In the genomic region with DNA sequence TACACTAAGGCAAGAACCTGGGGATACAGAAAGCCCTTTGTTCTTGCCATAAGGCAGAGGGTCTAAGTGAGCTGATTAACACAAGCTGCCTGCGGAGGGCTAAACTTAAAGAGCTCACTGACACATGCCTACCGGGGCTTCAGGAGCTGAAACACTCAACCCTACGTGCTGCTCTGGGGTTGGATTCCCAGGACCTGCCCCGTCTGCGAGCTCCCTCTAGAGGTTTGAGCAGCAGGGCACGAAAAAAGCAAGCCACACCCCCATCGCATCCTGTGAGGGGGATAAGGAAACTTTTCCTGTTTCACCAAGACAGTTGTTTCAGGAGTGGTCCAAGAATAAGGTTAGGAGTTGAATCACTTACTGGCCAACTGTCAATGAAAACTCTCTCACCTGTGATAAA, we compare ENCODE assay signal across 16 cellular contexts.
A peak's percentile ranks its signal among the peaks of the same experiment; 100 is the strongest.
DNase-seq lines count a peak whose midpoint lies in the region; ATAC-seq and TF ChIP-seq lines count a peak whose summit lies in the region.
"Had no signal": no experiment of that assay in that cellular context is flagged by ENCODE, and none has a peak within 500 bp of the region (broad histone marks: within the 10 kb centered on the region; RNA-seq: fewer than 3 reads in every experiment).

No MANE protein-coding gene starts in this region.

- no peak overlapping the region for H3K4me3 ChIP-seq in MM.1S (ENCODE audit: low read length)
- H3K4me3 ChIP-seq in neural progenitor cell, result no peak overlapping the region
- H3K4me3 ChIP-seq: A549, skin epidermis had no signal

- H3K4me2 ChIP-seq in MM.1S (ENCODE audit: low read depth, low read length) (no peak overlapping the region), neural progenitor cell (no peak overlapping the region)
- H3K4me2 ChIP-seq: A549 had no signal

- H3K4me1 Mint-ChIP-seq in WTC11 (peaks cover 5% of the 10 kb centered on the region), neural progenitor cell (peaks cover 15% of the 10 kb centered on the region)
- H3K4me1 Mint-ChIP-seq: activated CD4-positive, alpha-beta T cell treated with anti-CD3 and anti-CD28 coated beads for 36 hours; activated naive CD8-positive, alpha-beta T cell treated with anti-CD3 and anti-CD28 coated beads, Interleukin-2, amount 50 U/mL, for 24 hours; T-helper 17 cell had no signal

- ATAC-seq in WTC11, result peak; percentile 99
- ATAC-seq in HG03565 (IDR thresholded peaks at IDR 0.05; ENCODE audit: unreplicated experiment), result no peak
- no peak for ATAC-seq in GM18861 (IDR thresholded peaks at IDR 0.05; ENCODE audit: unreplicated experiment)
- ATAC-seq in HG02884 (IDR thresholded peaks at IDR 0.05; ENCODE audit: unreplicated experiment), result no peak
- ATAC-seq: activated CD4-positive, alpha-beta T cell treated with anti-CD3 and anti-CD28 coated beads for 36 hours; activated T-cell treated with anti-CD3 and anti-CD28 coated beads, Interleukin-2, amount 50 U/mL, for 72 hours; T-helper 17 cell had no signal

- no peaks in the 10 kb centered on the region for H3K36me3 Mint-ChIP-seq in WTC11
- H3K36me3 Mint-ChIP-seq in neural progenitor cell, result no peaks in the 10 kb centered on the region

- no peaks in the 10 kb centered on the region for H3K9me3 ChIP-seq in MM.1S (replicated peaks; ENCODE audit: insufficient read depth, low read length)
- H3K9me3 ChIP-seq in neural progenitor cell (ENCODE audit: low read depth), result no peaks in the 10 kb centered on the region
- H3K9me3 ChIP-seq: A549 had no signal

- H3K27me3 ChIP-seq in MM.1S (replicated peaks; ENCODE audit: insufficient read depth, low read length) (no peaks in the 10 kb centered on the region), neural progenitor cell (no peaks in the 10 kb centered on the region)

- no peaks in the 10 kb centered on the region for H3K4me1 ChIP-seq in MM.1S (ENCODE audit: low read length)
- peaks cover 7% of the 10 kb centered on the region for H3K4me1 ChIP-seq in neural progenitor cell
- H3K4me1 ChIP-seq: A549 had no signal

- H4K20me1 ChIP-seq in MM.1S (ENCODE audit: insufficient read depth, low read length) (no peaks in the 10 kb centered on the region), neural progenitor cell (ENCODE audit: low read depth) (no peaks in the 10 kb centered on the region)

- H3F3A ChIP-seq in MM.1S (ENCODE audit: insufficient read depth, low read length) (no peaks in the 10 kb centered on the region), neural progenitor cell (ENCODE audit: low read depth) (no peaks in the 10 kb centered on the region)

- peak; percentile 8 for DNase-seq in NCI-H2107 treated with DMSO at 0.1 percent for 48 hours (lab: John Stamatoyannopoulos, UW; ENCODE audit: unreplicated experiment)
- DNase-seq in NCI-H2107 (lab: John Stamatoyannopoulos, UW), result no peak
- DNase-seq in MM.1S, result no peak
- DNase-seq in WTC11 (ENCODE audit: low spot score), result peak; percentile 73
- DNase-seq in neural progenitor cell (ENCODE audit: low spot score), result peak; percentile 17
- DNase-seq: activated CD4-positive, alpha-beta T cell treated with anti-CD3 and anti-CD28 coated beads for 36 hours; activated naive CD8-positive, alpha-beta T cell treated with anti-CD3 and anti-CD28 coated beads, Interleukin-2, amount 50 U/mL, for 24 hours; activated T-cell treated with anti-CD3 and anti-CD28 coated beads, Interleukin-2, amount 50 U/mL, for 72 hours; caudate nucleus; T-helper 17 cell had no signal

- POLR2A ChIA-PET in WTC11 (lab: Charles Lee), result no interaction called here

- no peak overlapping the region for H2AFZ ChIP-seq in MM.1S (ENCODE audit: low read length)
- peak overlapping the region; percentile 55 for H2AFZ ChIP-seq in neural progenitor cell (replicated peaks)

- H3K27ac Mint-ChIP-seq in WTC11 (no peak overlapping the region), neural progenitor cell (no peak overlapping the region)
- H3K27ac Mint-ChIP-seq: activated CD4-positive, alpha-beta T cell treated with anti-CD3 and anti-CD28 coated beads for 36 hours; activated naive CD8-positive, alpha-beta T cell treated with anti-CD3 and anti-CD28 coated beads, Interleukin-2, amount 50 U/mL, for 24 hours; activated T-cell treated with anti-CD3 and anti-CD28 coated beads, Interleukin-2, amount 50 U/mL, for 72 hours; stimulated activated naive CD8-positive, alpha-beta T cell treated with anti-CD3 and anti-CD28 coated beads, Interleukin-15, Interleukin-2, amounts not matched to agents 100 ng/mL and 50 ng/mL, for 24 hours; T-helper 17 cell had no signal

- H3K9me3 Mint-ChIP-seq in WTC11 (peaks cover 16% of the 10 kb centered on the region), neural progenitor cell (peaks cover 9% of the 10 kb centered on the region)
- H3K9me3 Mint-ChIP-seq: activated naive CD8-positive, alpha-beta T cell treated with anti-CD3 and anti-CD28 coated beads, Interleukin-2, amount 50 U/mL, for 24 hours; stimulated activated naive CD8-positive, alpha-beta T cell treated with anti-CD3 and anti-CD28 coated beads, Interleukin-15, Interleukin-2, amounts not matched to agents 100 ng/mL and 50 ng/mL, for 24 hours had no signal

- H3K9ac ChIP-seq in MM.1S (ENCODE audit: low read length) (no peak overlapping the region), neural progenitor cell (no peak overlapping the region)

- H3K9me2 ChIP-seq in MM.1S (replicated peaks; ENCODE audit: insufficient read depth, low read length), result no peaks in the 10 kb centered on the region

- TF ChIP-seq CTCF in MM.1S (IDR thresholded peaks at IDR 0.05; ENCODE audit: low read length), result peak; percentile 9; the same call in 1 of the 2 replicates
- TF ChIP-seq CTCF in WTC11 (IDR thresholded peaks at IDR 0.05), result 0 out of 2 replicates have a peak, but pooled peaks have one; percentile 18
- TF ChIP-seq CTCF in neural progenitor cell (IDR thresholded peaks at IDR 0.05), result peak; percentile 22

- H3K79me2 ChIP-seq in MM.1S (ENCODE audit: low read length) (no peaks in the 10 kb centered on the region), neural progenitor cell (ENCODE audit: low read depth) (no peaks in the 10 kb centered on the region)

- H3K36me3 ChIP-seq in MM.1S (replicated peaks; ENCODE audit: insufficient read depth, low read length) (no peaks in the 10 kb centered on the region), neural progenitor cell (no peaks in the 10 kb centered on the region)

- H3K4me3 Mint-ChIP-seq in WTC11 (no peak overlapping the region), neural progenitor cell (no peak overlapping the region)
- H3K4me3 Mint-ChIP-seq: activated CD4-positive, alpha-beta T cell treated with anti-CD3 and anti-CD28 coated beads for 36 hours; activated naive CD8-positive, alpha-beta T cell treated with anti-CD3 and anti-CD28 coated beads, Interleukin-2, amount 50 U/mL, for 24 hours; activated T-cell treated with anti-CD3 and anti-CD28 coated beads, Interleukin-2, amount 50 U/mL, for 72 hours; stimulated activated naive CD8-positive, alpha-beta T cell treated with anti-CD3 and anti-CD28 coated beads, Interleukin-15, Interleukin-2, amounts not matched to agents 100 ng/mL and 50 ng/mL, for 24 hours; T-helper 17 cell had no signal

- no peaks in the 10 kb centered on the region for H3K27me3 Mint-ChIP-seq in WTC11 (ENCODE audit: low read depth)
- H3K27me3 Mint-ChIP-seq in neural progenitor cell (ENCODE audit: insufficient read depth, low read depth), result no peaks in the 10 kb centered on the region
- H3K27me3 Mint-ChIP-seq: activated CD4-positive, alpha-beta T cell treated with anti-CD3 and anti-CD28 coated beads for 36 hours; activated naive CD8-positive, alpha-beta T cell treated with anti-CD3 and anti-CD28 coated beads, Interleukin-2, amount 50 U/mL, for 24 hours; stimulated activated naive CD8-positive, alpha-beta T cell treated with anti-CD3 and anti-CD28 coated beads, Interleukin-15, Interleukin-2, amounts not matched to agents 100 ng/mL and 50 ng/mL, for 24 hours had no signal

- CTCF ChIA-PET in WTC11 (lab: Charles Lee), result interaction anchor here (0.6 to 1.8 kb wide), 9 partner anchors 20 to 637 kb away, joined by 3 to 17 read pairs (median 4); a partner anchor contains a TSS

- no peak overlapping the region for H3K27ac ChIP-seq in MM.1S (ENCODE audit: low read length)
- no peak overlapping the region for H3K27ac ChIP-seq in neural progenitor cell
- H3K27ac ChIP-seq: A549, skin epidermis had no signal

TF ChIP-seq in WTC11, 78 proteins besides CTCF, POLR2A, EP300 and RAD21:
- TF ChIP-seq EMX1 (CRISPR knock-in tag; IDR thresholded peaks at IDR 0.05) (peak; percentile 75), NR3C1 (CRISPR knock-in tag; conservative IDR thresholded peaks at IDR 0.05; ENCODE audit: low read depth) (no peak)

Comparison
In these comparisons a context has a peak if more than half of its experiments do, and no peak if none do; other contexts are left out.
1. DNase-seq: peak in NCI-H2107 treated with DMSO at 0.1 percent for 48 hours (single experiment), WTC11 (single experiment) and neural progenitor cell (single experiment); none in NCI-H2107 (single experiment) and MM.1S (single experiment).
2. Peak in every context shown above with its lines, with median percentiles within 50 percentile points of each other: CTCF ChIP-seq.